1 cellular context compared by ENCODE assay signal in genomic region chr11:111793863-111794262, GRCh38.
TF ChIP-seq lines count a peak whose summit lies in the region.

No MANE protein-coding gene starts in this region.

TF ChIP-seq in WTC11, 78 proteins besides CTCF, POLR2A, EP300 and RAD21 (continued from another document):
- TF ChIP-seq STAT6 (CRISPR knock-in tag; conservative IDR thresholded peaks at IDR 0.05; ENCODE audit: low read depth): no peak
- no peak for TF ChIP-seq E2F4 (CRISPR knock-in tag; IDR thresholded peaks at IDR 0.05; ENCODE audit: borderline replicate concordance, low read depth)
- TF ChIP-seq USF1 (CRISPR knock-in tag; IDR thresholded peaks at IDR 0.05): no peak
- TF ChIP-seq TEAD4 (CRISPR knock-in tag; IDR thresholded peaks at IDR 0.05): no peak
- no peak for TF ChIP-seq NFYB (CRISPR knock-in tag; conservative IDR thresholded peaks at IDR 0.05; ENCODE audit: low read depth)
- TF ChIP-seq HMGXB4 (CRISPR knock-in tag; IDR thresholded peaks at IDR 0.05): no peak
- TF ChIP-seq NFATC4 (CRISPR knock-in tag; IDR thresholded peaks at IDR 0.05): no peak
- no peak for TF ChIP-seq ZNF263 (CRISPR knock-in tag; IDR thresholded peaks at IDR 0.05; ENCODE audit: low read depth)
- no peak for TF ChIP-seq AFF4 (CRISPR knock-in tag; IDR thresholded peaks at IDR 0.05; ENCODE audit: borderline replicate concordance)
- TF ChIP-seq FOXK1 (CRISPR knock-in tag; IDR thresholded peaks at IDR 0.05): no peak
